Comparison of ENCODE assay signal across 8 cellular contexts in genomic region chr13:102394158-102395053, GRCh38. TPM values are rescaled to one million over a fixed set of nuclear protein-coding genes. Genes with fewer than 3 reads are reported as not detected.
DNase-seq lines count a peak whose midpoint lies in the region; ATAC-seq, FAIRE-seq and TF ChIP-seq lines count a peak whose summit lies in the region.

No MANE protein-coding gene starts in this region.

- H2BK120ac ChIP-seq in IMR-90 (ENCODE audit: low read depth, low read length), result no peak overlapping the region; the same call in 1 of the 2 replicates

- peak overlapping the region; percentile 52 for H3K23ac ChIP-seq in IMR-90 (ENCODE audit: low read depth, low read length)

- no peaks in the 10 kb centered on the region for H3K9me1 ChIP-seq in IMR-90 (ENCODE audit: insufficient read depth, low read length)

- H4K5ac ChIP-seq in IMR-90 (ENCODE audit: low read depth, low read length), result peak overlapping the region; percentile 46; the same call in 1 of the 2 replicates

- H3K27me3 ChIP-seq in IMR-90 (ENCODE audit: control insufficient read depth, insufficient read depth, low read length) (peaks cover 2% of the 10 kb centered on the region), thoracic aorta (replicated peaks; ENCODE audit: insufficient read depth) (no peaks in the 10 kb centered on the region)

- no peaks in the 10 kb centered on the region for H4K20me1 ChIP-seq in IMR-90 (ENCODE audit: insufficient read depth, low read length)

- H3K4ac ChIP-seq in IMR-90 (ENCODE audit: low read depth, low read length), result peak overlapping the region; percentile 39

- no peak overlapping the region for H2BK20ac ChIP-seq in IMR-90 (ENCODE audit: low read depth, low read length)

- FAIRE-seq in D721Med (lab: Jason Lieb, UNC), result no peak

- peak overlapping the region; percentile 81 for H3K4me2 ChIP-seq in IMR-90 (ENCODE audit: low read depth, low read length)

- peak overlapping the region; percentile 67 to 90 for H4K8ac ChIP-seq in IMR-90 (ENCODE audit: low read depth in 2 of 2, low read length in 2 of 2)

- no peaks in the 10 kb centered on the region for H3K9me3 ChIP-seq in IMR-90 (ENCODE audit: control insufficient read depth, insufficient read depth, low read length)
- H3K9me3 ChIP-seq in thoracic aorta, result no peaks in the 10 kb centered on the region

- dilution Hi-C loops in IMR-90 (cut with HindIII; ENCODE audit: low sequenced_read_pairs, unreplicated experiment), result no loop called here

- peak overlapping the region; percentile 91 for H3K4me3 Mint-ChIP-seq in activated naive CD8-positive, alpha-beta T cell
- H3K4me3 Mint-ChIP-seq in osteocyte (ENCODE audit: unreplicated experiment), result peak overlapping the region; percentile 80

- TF ChIP-seq CTCF in D721Med (IDR thresholded peaks at IDR 0.05; ENCODE audit: insufficient read depth, missing control alignments) (peak; percentile 7), IMR-90 (conservative IDR thresholded peaks at IDR 0.05; ENCODE audit: low read depth, low read length) (0 out of 2 replicates have a peak, but pooled peaks have one; percentile 4), osteocyte (IDR thresholded peaks at IDR 0.05) (peak; percentile 39), thoracic aorta (IDR thresholded peaks at IDR 0.05) (no peak)

- no peak for TF ChIP-seq POLR2A in IMR-90 (IDR thresholded peaks at IDR 0.05; ENCODE audit: low read depth, low read length)

- no peak overlapping the region; the same call in 1 of the 2 replicates for H3K18ac ChIP-seq in IMR-90 (ENCODE audit: low read depth, low read length)

- WGBS in IMR-90 (ENCODE audit: extremely low coverage in 2 of 2, insufficient read length in 1 of 2), 2 experiments, result 5% methylated on average over 42 of the region's 72 CpGs; no CpG with 5 or more reads in 1 of the 2 experiments

- H3K4me1 ChIP-seq in IMR-90 (ENCODE audit: control insufficient read depth, insufficient read depth, low read length) (no peaks in the 10 kb centered on the region), thoracic aorta (ENCODE audit: control insufficient read depth in 1 of 2, low read depth in 2 of 2) (peaks cover 3 to 21% of the 10 kb centered on the region in 2 donors)

- in situ Hi-C loops in IMR-90 (cut with MboI; ENCODE audit: low sequenced_read_pairs), result no loop called here

- H3K4me3 ChIP-seq in IMR-90 (ENCODE audit: insufficient read depth, low read depth, low read length) (peak overlapping the region; percentile 66), thoracic aorta (peak overlapping the region; percentile 96)

- DNase-seq in D721Med (ENCODE audit: insufficient read length, low spot score), result peak; percentile 59
- DNase-seq in IMR-90, result peak; percentile 73
- peak; percentile 6 for DNase-seq in SIG-M5 (lab: John Stamatoyannopoulos, UW)
- DNase-seq in Right ventricle myocardium superior, result peak; percentile 96
- DNase-seq in osteocyte (ENCODE audit: extremely low spot score, unreplicated experiment), result peak; percentile 94
- DNase-seq in thoracic aorta (ENCODE audit: low spot score), result peak; percentile 66

- peak overlapping the region; percentile 69 for H3K9ac ChIP-seq in IMR-90 (ENCODE audit: low read depth, low read length)

- H3K14ac ChIP-seq in IMR-90 (replicated peaks; ENCODE audit: low read depth, low read length), result peak overlapping the region; percentile 48; the same call in 1 of the 2 replicates

- peak overlapping the region; percentile 91 for H3K27ac Mint-ChIP-seq in activated naive CD8-positive, alpha-beta T cell
- peak overlapping the region; percentile 74 for H3K27ac Mint-ChIP-seq in osteocyte (ENCODE audit: unreplicated experiment)

- H2BK5ac ChIP-seq in IMR-90 (ENCODE audit: low read depth, low read length, poor library complexity, severe bottlenecking), result no peak overlapping the region

- no peak for TF ChIP-seq RAD21 in IMR-90 (IDR thresholded peaks at IDR 0.05; ENCODE audit: low read length)

- POLR2A ChIA-PET in IMR-90 (lab: Charles Lee; ENCODE audit: unreplicated experiment), result no interaction called here

- H3K79me1 ChIP-seq in IMR-90 (ENCODE audit: low read depth in 1 of 2, low read length in 2 of 2), result no peaks in the 10 kb centered on the region

- H2AFZ ChIP-seq in IMR-90 (replicated peaks; ENCODE audit: low read length, poor library complexity), result peak overlapping the region; percentile 99

- H2AK9ac ChIP-seq in IMR-90 (replicated peaks; ENCODE audit: low read depth, low read length, poor library complexity), result peak overlapping the region; percentile 82

- no peak overlapping the region for H2BK15ac ChIP-seq in IMR-90 (ENCODE audit: low read depth, low read length)

- intact Hi-C loops in IMR-90 (cut with micrococcal nuclease), result loop anchor here (1.0 to 5.0 kb wide), 2 partner anchors 107 to 254 kb away; no protein-coding TSS in a partner anchor
- intact Hi-C loops in Right ventricle myocardium superior (cut with DNase I), result no loop called here

- H2AK5ac ChIP-seq in IMR-90 (ENCODE audit: low read depth, low read length), result no peak overlapping the region

- ATAC-seq in GM21447 (IDR thresholded peaks at IDR 0.05; ENCODE audit: unreplicated experiment), result peak; percentile 97
- peak; percentile 95 for ATAC-seq in IMR-90 (ENCODE audit: low read depth)
- peak; percentile 99 for ATAC-seq in Right ventricle myocardium superior (ENCODE audit: poor library complexity)
- peak; percentile 79 for ATAC-seq in thoracic aorta (ENCODE audit: insufficient number of reproducible peaks, low FRiP score, low read depth)

- H3K36me3 Mint-ChIP-seq in activated naive CD8-positive, alpha-beta T cell, result peaks cover 2% of the 10 kb centered on the region
- H3K36me3 Mint-ChIP-seq in osteocyte (ENCODE audit: unreplicated experiment), result no peaks in the 10 kb centered on the region

- BruUV-seq in IMR-90 (replicated peaks; lab: Mats Ljungman, UMichigan), result no TSS peak

- CTCF ChIA-PET in IMR-90 (lab: Yijun Ruan, JAX), result interaction anchor here (0.5 to 1.6 kb wide), 5 partner anchors 12 to 1212 kb away, joined by 3 to 4 read pairs (median 3); no protein-coding TSS in a partner anchor

- no peaks in the 10 kb centered on the region for H3K9me3 Mint-ChIP-seq in activated naive CD8-positive, alpha-beta T cell (ENCODE audit: low read depth)
- H3K9me3 Mint-ChIP-seq in osteocyte (ENCODE audit: unreplicated experiment), result no peaks in the 10 kb centered on the region

- peak overlapping the region; percentile 73; the same call in 1 of the 2 replicates for H4K91ac ChIP-seq in IMR-90 (ENCODE audit: insufficient read depth, low read depth, low read length)

- peaks cover 11% of the 10 kb centered on the region for H3K27me3 Mint-ChIP-seq in activated naive CD8-positive, alpha-beta T cell
- peaks cover 55% of the 10 kb centered on the region for H3K27me3 Mint-ChIP-seq in osteocyte (ENCODE audit: unreplicated experiment)

- H3K56ac ChIP-seq in IMR-90 (ENCODE audit: extremely low read depth, insufficient read depth, low read length), result no peak overlapping the region

- H3K36me3 ChIP-seq in IMR-90 (ENCODE audit: control insufficient read depth, insufficient read depth, low read length) (no peaks in the 10 kb centered on the region), thoracic aorta (no peaks in the 10 kb centered on the region)

- H3K4me1 Mint-ChIP-seq in activated naive CD8-positive, alpha-beta T cell (ENCODE audit: low read depth), result peaks cover 30% of the 10 kb centered on the region
- H3K4me1 Mint-ChIP-seq in osteocyte (ENCODE audit: unreplicated experiment), result peaks cover 8% of the 10 kb centered on the region

- peak overlapping the region; percentile 62 for H3K27ac ChIP-seq in IMR-90 (ENCODE audit: insufficient read depth, low read length)
- peak overlapping the region; percentile 65 to 69 for H3K27ac ChIP-seq in thoracic aorta

TF ChIP-seq in IMR-90, 13 proteins besides CTCF, POLR2A, EP300 and RAD21:
- no peak for TF ChIP-seq NFE2L2 (IDR thresholded peaks at IDR 0.05; ENCODE audit: low read depth, low read length)
- TF ChIP-seq MAZ (IDR thresholded peaks at IDR 0.05; ENCODE audit: borderline replicate concordance, low read depth, low read length), result 0 out of 2 replicates have a peak, but pooled peaks have one; percentile 10
- TF ChIP-seq CHD1 (IDR thresholded peaks at IDR 0.05; ENCODE audit: low read depth, low read length), result no peak
- no peak for TF ChIP-seq RCOR1 (IDR thresholded peaks at IDR 0.05; ENCODE audit: insufficient replicate concordance, low read length)

RNA-seq across cellular contexts. Expression of gene FGF14, which starts 7.4 kb away (rescaled TPM):
- total RNA-seq in IMR-90 (2012; rRNA removed) (under 0.01 TPM in 2 replicates), Right ventricle myocardium superior (2.6 TPM), osteocyte (0.13 and 0.24 TPM in 2 replicates), thoracic aorta (under 1 TPM; 0.14 TPM)
- polyA plus RNA-seq in IMR-90 (2012; rRNA removed), result 0.01 TPM in 1 of 2 replicates, not detected in the other
- not detected in 2 replicates for polyA plus RNA-seq in IMR-90 (2012; cell fraction: cytosol; rRNA removed)
- 0.01 TPM in 1 of 2 replicates, not detected in the other for polyA plus RNA-seq in IMR-90 (2012; cell fraction: nucleus; rRNA removed; ENCODE audit: low replicate concordance)

Comparison
In these comparisons a context has a peak if more than half of its experiments do, and no peak if none do; other contexts are left out.
1. Peak in every context shown above with its lines: DNase-seq, ATAC-seq, H3K4me3 ChIP-seq and H3K27ac ChIP-seq.
2. DNase-seq: peak in every context shown above with its lines; median percentile 96 in Right ventricle myocardium superior; 94 in osteocyte; 73 in IMR-90; 66 in thoracic aorta; 59 in D721Med; 6 in SIG-M5.